Comparison of ENCODE assay signal across 18 cellular contexts in the genomic region with DNA sequence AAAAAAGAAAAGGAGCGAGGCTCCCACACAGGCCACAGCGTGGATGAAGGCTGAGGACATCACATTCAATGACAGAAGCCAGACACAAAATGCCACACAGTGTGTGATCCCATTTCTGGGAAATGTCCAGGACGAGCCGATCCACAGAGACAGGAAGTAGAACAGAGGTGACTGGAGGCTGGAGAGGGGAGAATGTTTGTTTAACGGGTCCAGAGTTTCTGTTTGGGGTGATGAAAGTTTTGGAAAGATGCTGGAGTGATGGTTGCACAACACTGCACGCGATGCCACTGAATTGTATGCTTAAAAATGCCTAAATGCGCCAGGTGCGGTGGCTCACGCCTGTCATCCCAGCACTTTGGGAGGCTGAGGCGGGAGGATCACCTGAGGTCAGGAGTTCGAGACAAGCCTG. TPM values are rescaled to one million over a fixed set of nuclear protein-coding genes. Genes with fewer than 3 reads are reported as not detected.
DNase-seq lines count a peak whose midpoint lies in the region; ATAC-seq, FAIRE-seq and TF ChIP-seq lines count a peak whose summit lies in the region.
"Had no signal": no experiment of that assay in that cellular context is flagged by ENCODE, and none has a peak within 500 bp of the region (broad histone marks: within the 10 kb centered on the region; RNA-seq: fewer than 3 reads in every experiment).

No MANE protein-coding gene starts in this region.

- H3K4me1 ChIP-seq in K562 (replicated peaks in 1 of 2; ENCODE audit: control insufficient read depth in 2 of 2, insufficient read depth in 2 of 2, low read length in 2 of 2): peaks cover 0 to 7% of the 10 kb centered on the region in 2 experiments; a peak in 2 of 5 replicates
- peaks cover 0 to 24% (median 9%) of the 10 kb centered on the region in 4 donors for H3K4me1 ChIP-seq in right lobe of liver
- H3K4me1 ChIP-seq: BE2C, HAP-1, Peyer's patch had no signal

- BruUV-seq in K562 (replicated peaks; lab: Mats Ljungman, UMichigan): no TSS peak

- DNase-seq in HuH-7 (ENCODE audit: low spot score): peak; percentile 48
- peak in 1 of 4 experiments; percentile 3 for DNase-seq in K562 (ENCODE audit: extremely low read depth in 1 of 4, low spot score in 3 of 4)
- peak; percentile 70 to 92 (median 82) for DNase-seq in right lobe of liver
- DNase-seq: BE2C; CD8-positive, alpha-beta T cell; DMS79 treated with DMSO at 0.1 percent for 48 hours; MV-4-11; NCI-H1436; NCI-H2081; NCI-H510A treated with DMSO at 0.1 percent for 48 hours; Peyer's patch; SHP77 treated with DMSO at 0.1 percent for 48 hours had no signal

- no peak overlapping the region for H3K4me2 ChIP-seq in K562 (ENCODE audit: insufficient read depth, low read length)

- CTCF ChIA-PET in K562 (lab: Yijun Ruan, JAX; ENCODE audit: low intra/inter-chr PET ratio): no interaction called here

- no peak overlapping the region for H2AFZ ChIP-seq in K562 (ENCODE audit: low read depth, low read length)

- whole genome bisulfite sequencing in K562 (ENCODE audit: insufficient coverage, low coverage, missing lambda C conversion rate): 18% methylated on average over 12 of the region's 12 CpGs
- WGBS in right lobe of liver (ENCODE audit: insufficient coverage, low coverage, low lambda C conversion rate, missing lambda C conversion rate): 22% methylated on average over 11 of the region's 12 CpGs

- POLR2A ChIA-PET in K562 (lab: Yijun Ruan, JAX): interaction anchor here (0.6 to 0.7 kb wide), 2 partner anchors 12 to 83 kb away, joined by 3 read pairs; no protein-coding TSS in a partner anchor

- in situ Hi-C loops in K562 (cut with MboI): no loop called here

- H3K79me2 ChIP-seq in K562 (ENCODE audit: control insufficient read depth, insufficient read depth, low read length): no peaks in the 10 kb centered on the region

- no peaks in the 10 kb centered on the region for H4K20me1 ChIP-seq in K562 (replicated peaks; ENCODE audit: control insufficient read depth, insufficient read depth, low read length)

- H3K27me3 ChIP-seq in K562 (ENCODE audit: control insufficient read depth in 2 of 2, insufficient read depth in 2 of 2, low read length in 2 of 2): peaks cover 2 to 14% of the 10 kb centered on the region in 2 experiments; a peak in 2 of 5 replicates
- no peaks in the 10 kb centered on the region for H3K27me3 ChIP-seq in right lobe of liver
- H3K27me3 ChIP-seq: BE2C, Peyer's patch had no signal

- TF ChIP-seq POLR2A in K562 (conservative IDR thresholded peaks at IDR 0.05): no peak
- peak; percentile 75 for TF ChIP-seq POLR2A in right lobe of liver (IDR thresholded peaks at IDR 0.05)

- no peak for TF ChIP-seq CTCF in K562 (IDR thresholded peaks at IDR 0.05 in 2 of 3, conservative IDR thresholded peaks at IDR 0.05 in 1 of 3; ENCODE audit: insufficient read depth in 2 of 3, low read depth in 1 of 3, low read length in 3 of 3)
- TF ChIP-seq CTCF in right lobe of liver (IDR thresholded peaks at IDR 0.05): no peak

- no peak for TF ChIP-seq RAD21 in K562 (CRISPR knock-in tag; conservative IDR thresholded peaks at IDR 0.05 in 1 of 2, IDR thresholded peaks at IDR 0.05 in 1 of 2)

- no peaks in the 10 kb centered on the region for H3K9me1 ChIP-seq in K562 (ENCODE audit: control insufficient read depth, insufficient read depth, low read length)

- H3K9ac ChIP-seq in K562 (ENCODE audit: insufficient read depth in 1 of 2, low read depth in 2 of 2, low read length in 2 of 2): no peak overlapping the region

- H3K27ac ChIP-seq in K562 (ENCODE audit: extremely low read depth, low read depth, low read length) (no peak overlapping the region), right lobe of liver (peak overlapping the region; percentile 58 to 84 (median 82))
- H3K27ac ChIP-seq: Peyer's patch had no signal

- no peak for ATAC-seq in K562
- ATAC-seq in right lobe of liver: peak; percentile 80 to 85 (median 84)
- ATAC-seq in HG03565 (IDR thresholded peaks at IDR 0.05; ENCODE audit: unreplicated experiment): no peak
- no peak for ATAC-seq in HG03095 (IDR thresholded peaks at IDR 0.05; ENCODE audit: unreplicated experiment)
- ATAC-seq: CD8-positive, alpha-beta T cell had no signal

- no peaks in the 10 kb centered on the region for H3K9me3 ChIP-seq in K562 (replicated peaks; ENCODE audit: control insufficient read depth, insufficient read depth, low read depth, low read length)
- no peaks in the 10 kb centered on the region for H3K9me3 ChIP-seq in right lobe of liver
- H3K9me3 ChIP-seq: BE2C, HAP-1, Peyer's patch had no signal

- H3K4me3 ChIP-seq in K562: no peak overlapping the region
- no peak overlapping the region for H3K4me3 ChIP-seq in right lobe of liver
- H3K4me3 ChIP-seq: HAP-1, Peyer's patch had no signal

- intact Hi-C loops in K562 (cut with micrococcal nuclease): no loop called here
- intact Hi-C loops in right lobe of liver (cut with DNase I): no loop called here

- H3K36me3 ChIP-seq in K562 (ENCODE audit: control insufficient read depth, insufficient read depth, low read length): no peaks in the 10 kb centered on the region
- no peaks in the 10 kb centered on the region for H3K36me3 ChIP-seq in right lobe of liver
- H3K36me3 ChIP-seq: BE2C, HAP-1, Peyer's patch had no signal

- FAIRE-seq in K562 (lab: Jason Lieb, UNC): no peak
- FAIRE-seq: D721Med, G401.6, GM12891 had no signal

- TF ChIP-seq EP300 in K562 (IDR thresholded peaks at IDR 0.05; ENCODE audit: low read length): no peak

RNA-seq across cellular contexts. Expression of a gene that starts 0.7 kb away (rescaled TPM):
- not detected in 2 replicates for total RNA-seq in K562 (2011; cell fraction: chromatin; rRNA removed; ENCODE audit: low replicate concordance)
- total RNA-seq in K562 (2011; cell fraction: nucleolus; rRNA removed): 0.17 TPM in 1 of 2 replicates, not detected in the other
- total RNA-seq in K562 (2011; cell fraction: nucleoplasm; rRNA removed): not detected in 2 replicates
- total RNA-seq in K562 (2014; rRNA removed) (not detected in 2 replicates), K562 (2014; rRNA removed; fragmentation: Illumina TruSeq; extraction: Trizol) (not detected in 2 replicates), K562 (2015; rRNA removed; fragmentation: Illumina TruSeq; extraction: Trizol) (not detected in 2 replicates), K562 (2021) (not detected in 2 replicates), right lobe of liver (under 1 TPM in 4 of 6 experiments, not detected in 2; 0.13 to 0.97 (median 0.39) TPM)
- polyA plus RNA-seq in K562 (2011; rRNA removed) (not detected in 2 replicates), K562 (2014; fragmentation: Illumina TruSeq; extraction: Trizol) (not detected in 2 replicates), K562 (2014; fragmentation: Nextera tagmentation; extraction: Ambion mirVana) (not detected), K562 (2014; rRNA removed) (not detected in 2 replicates)
- polyA plus RNA-seq in K562 (2011; cell fraction: cytosol; rRNA removed): not detected in 2 replicates
- not detected in 2 replicates for polyA plus RNA-seq in K562 (2011; cell fraction: nucleus; rRNA removed)
- polyA plus RNA-seq in K562 (2012): not detected in 2 replicates
- not detected in 2 replicates for polyA minus RNA-seq in K562 (2011; rRNA and poly(A)+ RNA removed)
- polyA minus RNA-seq in K562 (2011; cell fraction: cytosol; rRNA and poly(A)+ RNA removed): not detected in 2 replicates
- not detected in 2 replicates for polyA minus RNA-seq in K562 (2011; cell fraction: nucleus; rRNA and poly(A)+ RNA removed)
- total RNA-seq: Peyer's patch had no signal

RNA-seq across cellular contexts. Expression of a gene that starts 19.7 kb away (rescaled TPM):
- 0.32 TPM in 1 of 2 replicates, not detected in the other for total RNA-seq in K562 (2011; cell fraction: chromatin; rRNA removed; ENCODE audit: low replicate concordance)
- total RNA-seq in K562 (2011; cell fraction: nucleolus; rRNA removed): not detected in 2 replicates
- total RNA-seq in K562 (2011; cell fraction: nucleoplasm; rRNA removed): not detected in 2 replicates
- total RNA-seq in K562 (2014; rRNA removed) (0.29 TPM in 1 of 2 replicates, not detected in the other), K562 (2014; rRNA removed; fragmentation: Illumina TruSeq; extraction: Trizol) (not detected in 2 replicates), K562 (2015; rRNA removed; fragmentation: Illumina TruSeq; extraction: Trizol) (not detected in 2 replicates), K562 (2021) (0.09 TPM in 1 of 2 replicates, not detected in the other), right lobe of liver (1 to 10 TPM in 1 of 6 experiments, under 1 TPM in 5; 0.19 to 1.4 (median 0.33) TPM)
- polyA plus RNA-seq in K562 (2011; rRNA removed) (not detected in 2 replicates), K562 (2014; fragmentation: Illumina TruSeq; extraction: Trizol) (not detected in 2 replicates), K562 (2014; fragmentation: Nextera tagmentation; extraction: Ambion mirVana) (not detected), K562 (2014; rRNA removed) (not detected in 2 replicates)
- not detected in 2 replicates for polyA plus RNA-seq in K562 (2011; cell fraction: cytosol; rRNA removed)
- not detected in 2 replicates for polyA plus RNA-seq in K562 (2011; cell fraction: nucleus; rRNA removed)
- polyA plus RNA-seq in K562 (2012): 0.32 TPM in 1 of 2 replicates, not detected in the other
- polyA minus RNA-seq in K562 (2011; rRNA and poly(A)+ RNA removed): not detected in 2 replicates
- not detected in 2 replicates for polyA minus RNA-seq in K562 (2011; cell fraction: cytosol; rRNA and poly(A)+ RNA removed)
- not detected in 2 replicates for polyA minus RNA-seq in K562 (2011; cell fraction: nucleus; rRNA and poly(A)+ RNA removed)

RNA-seq across cellular contexts. Expression of a gene that starts 31.5 kb away (rescaled TPM):
- 0.19 TPM in 1 of 2 replicates, not detected in the other for total RNA-seq in K562 (2011; cell fraction: chromatin; rRNA removed; ENCODE audit: low replicate concordance)
- not detected in 2 replicates for total RNA-seq in K562 (2011; cell fraction: nucleolus; rRNA removed)
- total RNA-seq in K562 (2011; cell fraction: nucleoplasm; rRNA removed): not detected in 2 replicates
- total RNA-seq in K562 (2014; rRNA removed) (not detected in 2 replicates), K562 (2014; rRNA removed; fragmentation: Illumina TruSeq; extraction: Trizol) (not detected in 2 replicates), K562 (2015; rRNA removed; fragmentation: Illumina TruSeq; extraction: Trizol) (not detected in 2 replicates), K562 (2021) (not detected in 2 replicates), right lobe of liver (10 to 100 TPM in 2 of 6 experiments, 1 to 10 TPM in 4; 2.3 to 28.1 (median 9.7) TPM)
- polyA plus RNA-seq in K562 (2011; rRNA removed) (not detected in 2 replicates), K562 (2014; fragmentation: Illumina TruSeq; extraction: Trizol) (not detected in 2 replicates), K562 (2014; fragmentation: Nextera tagmentation; extraction: Ambion mirVana) (under 1 TPM in 1 of 2 experiments, not detected in 1; 0.04 TPM), K562 (2014; rRNA removed) (not detected in 2 replicates)
- polyA plus RNA-seq in K562 (2011; cell fraction: cytosol; rRNA removed): not detected in 2 replicates
- polyA plus RNA-seq in K562 (2011; cell fraction: nucleus; rRNA removed): not detected in 2 replicates
- polyA plus RNA-seq in K562 (2012): not detected in 2 replicates
- not detected in 2 replicates for polyA minus RNA-seq in K562 (2011; rRNA and poly(A)+ RNA removed)
- not detected in 2 replicates for polyA minus RNA-seq in K562 (2011; cell fraction: cytosol; rRNA and poly(A)+ RNA removed)
- not detected in 2 replicates for polyA minus RNA-seq in K562 (2011; cell fraction: nucleus; rRNA and poly(A)+ RNA removed)
- total RNA-seq: CD8-positive, alpha-beta T cell had no signal

RNA-seq across cellular contexts. Expression of a gene that starts 32.6 kb away (rescaled TPM):
- 29.3 and 88.6 TPM in 2 replicates for total RNA-seq in K562 (2011; cell fraction: chromatin; rRNA removed; ENCODE audit: low replicate concordance)
- total RNA-seq in K562 (2011; cell fraction: nucleolus; rRNA removed): 66.7 and 67.1 TPM in 2 replicates
- total RNA-seq in K562 (2011; cell fraction: nucleoplasm; rRNA removed): 50.4 and 52.5 TPM in 2 replicates
- total RNA-seq in K562 (2014; rRNA removed) (367 and 490 TPM in 2 replicates), K562 (2014; rRNA removed; fragmentation: Illumina TruSeq; extraction: Trizol) (42.7 and 63.3 TPM in 2 replicates), K562 (2015; rRNA removed; fragmentation: Illumina TruSeq; extraction: Trizol) (268 and 274 TPM in 2 replicates), K562 (2021) (335 and 348 TPM in 2 replicates), right lobe of liver (100 to 1,000 TPM; 108 to 161 (median 157) TPM)
- polyA plus RNA-seq in K562 (2011; rRNA removed) (84.9 and 133 TPM in 2 replicates), K562 (2014; fragmentation: Illumina TruSeq; extraction: Trizol) (307 and 475 TPM in 2 replicates), K562 (2014; fragmentation: Nextera tagmentation; extraction: Ambion mirVana) (100 to 1,000 TPM; 212 to 249 TPM), K562 (2014; rRNA removed) (321 and 486 TPM in 2 replicates)
- 461 and 1,752 TPM in 2 replicates for polyA plus RNA-seq in K562 (2011; cell fraction: cytosol; rRNA removed)
- 140 and 189 TPM in 2 replicates for polyA plus RNA-seq in K562 (2011; cell fraction: nucleus; rRNA removed)
- 302 and 461 TPM in 2 replicates for polyA plus RNA-seq in K562 (2012)
- 9.3 and 16.9 TPM in 2 replicates for polyA minus RNA-seq in K562 (2011; rRNA and poly(A)+ RNA removed)
- polyA minus RNA-seq in K562 (2011; cell fraction: cytosol; rRNA and poly(A)+ RNA removed): 41.1 and 45.0 TPM in 2 replicates
- polyA minus RNA-seq in K562 (2011; cell fraction: nucleus; rRNA and poly(A)+ RNA removed): 13.3 and 13.9 TPM in 2 replicates

RNA-seq across cellular contexts. Expression of a gene that starts 33.7 kb away (rescaled TPM):
- total RNA-seq in K562 (2011; cell fraction: chromatin; rRNA removed; ENCODE audit: low replicate concordance): 3.3 and 9.9 TPM in 2 replicates
- 7.8 and 8.7 TPM in 2 replicates for total RNA-seq in K562 (2011; cell fraction: nucleolus; rRNA removed)
- 5.2 and 5.6 TPM in 2 replicates for total RNA-seq in K562 (2011; cell fraction: nucleoplasm; rRNA removed)
- total RNA-seq in K562 (2014; rRNA removed): 1.9 and 3.1 TPM in 2 replicates
- 0.89 and 1.1 TPM in 2 replicates for total RNA-seq in K562 (2014; rRNA removed; fragmentation: Illumina TruSeq; extraction: Trizol)
- 0.76 and 1.1 TPM in 2 replicates for total RNA-seq in K562 (2015; rRNA removed; fragmentation: Illumina TruSeq; extraction: Trizol)
- 2.1 and 2.3 TPM in 2 replicates for total RNA-seq in K562 (2021)
- polyA plus RNA-seq in K562 (2011; rRNA removed): 1.0 and 1.9 TPM in 2 replicates
- polyA plus RNA-seq in K562 (2011; cell fraction: cytosol; rRNA removed): 2.2 and 2.7 TPM in 2 replicates
- polyA plus RNA-seq in K562 (2011; cell fraction: nucleus; rRNA removed): 4.0 and 5.0 TPM in 2 replicates
- polyA plus RNA-seq in K562 (2012): 1.1 and 2.2 TPM in 2 replicates
- polyA plus RNA-seq in K562 (2014; fragmentation: Illumina TruSeq; extraction: Trizol): 0.86 and 1.3 TPM in 2 replicates
- polyA plus RNA-seq in K562 (2014; fragmentation: Nextera tagmentation; extraction: Ambion mirVana): under 1 TPM; 0.03 to 0.06 TPM
- 1.9 and 3.4 TPM in 2 replicates for polyA plus RNA-seq in K562 (2014; rRNA removed)
- 0.77 and 0.84 TPM in 2 replicates for polyA minus RNA-seq in K562 (2011; rRNA and poly(A)+ RNA removed)
- polyA minus RNA-seq in K562 (2011; cell fraction: cytosol; rRNA and poly(A)+ RNA removed): 0.57 and 0.73 TPM in 2 replicates
- 1.3 and 1.8 TPM in 2 replicates for polyA minus RNA-seq in K562 (2011; cell fraction: nucleus; rRNA and poly(A)+ RNA removed)
- 1 to 10 TPM; 1.7 to 3.9 (median 2.8) TPM for total RNA-seq in right lobe of liver

Comparison
In these comparisons a context has a peak if more than half of its experiments do, and no peak if none do; other contexts are left out.
1. ATAC-seq: peak in right lobe of liver (4 of 4); none in K562 (single experiment), HG03565 (single experiment) and HG03095 (single experiment).